ENCODE assay signal across 11 cellular contexts in genomic region chr10:79229830-79230562, GRCh38.
DNase-seq lines count a peak whose midpoint lies in the region; ATAC-seq and TF ChIP-seq lines count a peak whose summit lies in the region.
"Had no signal": no experiment of that assay in that cellular context is flagged by ENCODE, and none has a peak within 500 bp of the region (broad histone marks: within the 10 kb centered on the region; RNA-seq: fewer than 3 reads in every experiment).

No MANE protein-coding gene starts in this region.

- TF ChIP-seq CTCF in Caco-2 (IDR thresholded peaks at IDR 0.05; ENCODE audit: insufficient read depth in 1 of 2, low read depth in 1 of 2, low read length in 1 of 2, severe bottlenecking in 1 of 2, unreplicated experiment in 1 of 2): no peak
- TF ChIP-seq CTCF in nephron progenitor cell (IDR thresholded peaks at IDR 0.05): no peak
- no peak for TF ChIP-seq CTCF in gastroesophageal sphincter (IDR thresholded peaks at IDR 0.05)
- TF ChIP-seq CTCF in GM10266 (IDR thresholded peaks at IDR 0.05; ENCODE audit: control insufficient read depth, insufficient read depth, low read depth, missing control alignments): no peak

- no peak for TF ChIP-seq POLR2A in gastroesophageal sphincter (IDR thresholded peaks at IDR 0.05)

- H3K9me3 Mint-ChIP-seq in Caco-2 (ENCODE audit: unreplicated experiment): no peaks in the 10 kb centered on the region
- H3K9me3 Mint-ChIP-seq in nephron progenitor cell: no peaks in the 10 kb centered on the region

- no peaks in the 10 kb centered on the region for H3K4me1 ChIP-seq in Caco-2
- peaks cover 22% of the 10 kb centered on the region for H3K4me1 ChIP-seq in ectodermal cell (ENCODE audit: control insufficient read depth, insufficient read depth, low read length)
- peaks cover 0 to 70% (median 0%) of the 10 kb centered on the region in 3 donors for H3K4me1 ChIP-seq in gastroesophageal sphincter

- no peak overlapping the region for H3K4me3 ChIP-seq in Caco-2 (ENCODE audit: low read depth, low read length)
- no peak overlapping the region for H3K4me3 ChIP-seq in ectodermal cell (ENCODE audit: insufficient read depth, low read depth, low read length)
- H3K4me3 ChIP-seq in gastroesophageal sphincter: no peak overlapping the region

- no peaks in the 10 kb centered on the region for H3K9me3 ChIP-seq in Caco-2
- no peaks in the 10 kb centered on the region for H3K9me3 ChIP-seq in ectodermal cell (ENCODE audit: control insufficient read depth, low read length)
- no peaks in the 10 kb centered on the region for H3K9me3 ChIP-seq in gastroesophageal sphincter

- WGBS in ectodermal cell, 2 experiments: 47 to 49% methylated on average over 19 of the region's 19 CpGs
- WGBS in gastroesophageal sphincter (ENCODE audit: low coverage in 1 of 2), 2 donors: 50 to 55% methylated on average over 2 to 10 of the region's 19 CpGs

- H3K27me3 ChIP-seq in Caco-2 (replicated peaks; ENCODE audit: control insufficient read depth, insufficient read depth, low read length) (no peaks in the 10 kb centered on the region), ectodermal cell (ENCODE audit: control insufficient read depth, insufficient read depth, low read length, poor library complexity, severe bottlenecking) (no peaks in the 10 kb centered on the region), gastroesophageal sphincter (no peaks in the 10 kb centered on the region)

- H3K36me3 ChIP-seq in Caco-2 (ENCODE audit: control insufficient read depth, insufficient read depth, low read length) (peaks cover 2% of the 10 kb centered on the region; the same call in 1 of the 2 replicates), ectodermal cell (ENCODE audit: control insufficient read depth, insufficient read depth, low read length) (peaks cover 3% of the 10 kb centered on the region), gastroesophageal sphincter (peaks cover 0 to 89% of the 10 kb centered on the region in 2 donors)

- POLR2A ChIA-PET in Caco-2 (lab: Charles Lee): no interaction called here

- no peak for DNase-seq in Caco-2
- DNase-seq in NCI-H1694 treated with DMSO at 0.1 percent for 48 hours (lab: John Stamatoyannopoulos, UW): peak; percentile 84
- peak; percentile 78 for DNase-seq in nephron progenitor cell
- DNase-seq in stimulated activated CD4-positive, alpha-beta T cell treated with anti-CD3 and anti-CD28 coated beads, Interleukin-4, amount 100 ng/mL, for 4 hours: no peak
- DNase-seq in GM10266 (ENCODE audit: extremely low spot score): no peak
- DNase-seq: effector CD4-positive, alpha-beta T cell; small intestine had no signal

- H3K27me3 Mint-ChIP-seq in Caco-2 (ENCODE audit: insufficient read depth, unreplicated experiment) (no peaks in the 10 kb centered on the region), nephron progenitor cell (ENCODE audit: low read depth, poor library complexity) (peaks cover 8% of the 10 kb centered on the region)

- H3K27ac ChIP-seq in ectodermal cell (ENCODE audit: insufficient read depth, low read depth, low read length, poor library complexity, severe bottlenecking): peak overlapping the region; percentile 52
- H3K27ac ChIP-seq in gastroesophageal sphincter: peak overlapping the region in 1 of 4 donors; percentile 37

- intact Hi-C loops in Caco-2 (cut with micrococcal nuclease; ENCODE audit: unreplicated experiment): no loop called here

- peaks cover 6% of the 10 kb centered on the region for H3K4me1 Mint-ChIP-seq in Caco-2 (ENCODE audit: low read depth, unreplicated experiment)
- H3K4me1 Mint-ChIP-seq in nephron progenitor cell: peaks cover 47% of the 10 kb centered on the region

- TF ChIP-seq EP300 in gastroesophageal sphincter (IDR thresholded peaks at IDR 0.05): no peak

- BruUV-seq in Caco-2 (replicated peaks; lab: Mats Ljungman, UMichigan): no TSS peak

- H3K27ac Mint-ChIP-seq in Caco-2 (ENCODE audit: unreplicated experiment) (peak overlapping the region; percentile 7), nephron progenitor cell (peak overlapping the region; percentile 97)

- no peak overlapping the region for H3K4me3 Mint-ChIP-seq in Caco-2 (ENCODE audit: unreplicated experiment)
- H3K4me3 Mint-ChIP-seq in nephron progenitor cell: peak overlapping the region; percentile 55
- H3K4me3 Mint-ChIP-seq: CD14-positive monocyte had no signal

- ATAC-seq in HG03469 (IDR thresholded peaks at IDR 0.05; ENCODE audit: unreplicated experiment) (no peak), gastroesophageal sphincter (no peak)

- CTCF ChIA-PET in Caco-2 (lab: Charles Lee): interaction anchor here (0.6 kb wide), 1 partner anchor 13 kb away, joined by 3 read pairs; no protein-coding TSS in a partner anchor

- H3K36me3 Mint-ChIP-seq in Caco-2 (ENCODE audit: insufficient read depth, unreplicated experiment) (peaks cover 15% of the 10 kb centered on the region), nephron progenitor cell (ENCODE audit: low read depth) (peaks cover 42% of the 10 kb centered on the region)

Comparison
In these comparisons a context has a peak if more than half of its experiments do, and no peak if none do; other contexts are left out.
1. DNase-seq: peak in NCI-H1694 treated with DMSO at 0.1 percent for 48 hours (single experiment) and nephron progenitor cell (single experiment); none in Caco-2 (0 of 2), stimulated activated CD4-positive, alpha-beta T cell treated with anti-CD3 and anti-CD28 coated beads, Interleukin-4, amount 100 ng/mL, for 4 hours (0 of 2) and GM10266 (single experiment).